ENCODE assay signal across 18 cellular contexts in the genomic region with DNA sequence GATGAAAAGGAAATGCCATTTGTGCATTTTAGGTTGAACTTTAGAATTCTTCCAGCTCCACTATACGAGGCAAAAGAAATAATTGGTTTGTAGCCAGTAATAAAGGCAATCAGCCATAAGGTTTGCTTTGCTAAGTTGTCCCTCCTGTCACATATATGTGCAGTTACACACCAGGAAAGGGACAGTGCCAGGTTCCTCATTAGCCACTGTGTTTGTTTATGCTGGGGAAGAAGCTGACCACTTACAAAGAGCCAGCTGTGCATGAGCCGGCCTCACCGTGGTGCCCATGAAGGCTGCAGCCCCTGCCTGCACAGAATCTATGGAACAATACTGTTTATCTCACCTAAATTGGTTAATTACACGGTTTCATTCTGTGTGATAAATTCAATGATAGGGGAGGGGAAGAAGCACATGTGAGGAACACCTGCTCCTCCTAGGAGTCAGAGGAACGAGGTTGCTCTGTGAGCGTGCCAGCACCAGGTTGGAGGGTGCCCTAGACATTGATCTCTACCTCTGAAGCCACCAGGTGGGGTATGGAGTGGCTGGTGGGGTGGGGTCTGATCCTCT.
DNase-seq lines count a peak whose midpoint lies in the region; ATAC-seq and TF ChIP-seq lines count a peak whose summit lies in the region.
"Had no signal": no experiment of that assay in that cellular context is flagged by ENCODE, and none has a peak within 500 bp of the region (broad histone marks: within the 10 kb centered on the region; RNA-seq: fewer than 3 reads in every experiment).

No MANE protein-coding gene starts in this region.

- no peak for TF ChIP-seq CTCF in RWPE1 (conservative IDR thresholded peaks at IDR 0.05; ENCODE audit: low read depth)
- no peak for TF ChIP-seq CTCF in foreskin fibroblast (IDR thresholded peaks at IDR 0.05; ENCODE audit: low read depth, low read length)

- 0 out of 2 replicates have a peak, but pooled peaks cover under 1% of the 10 kb centered on the region for H3K9me3 ChIP-seq in SK-N-MC (ENCODE audit: low read depth, low read length)

- H3K4me1 Mint-ChIP-seq in stimulated activated naive B cell treated with anti-CD40 and anti-IgM and Interleukin-4, amounts not matched to agents 10 μg/mL and 1 μg/mL and 100 μg/mL, for 72 hours: no peaks in the 10 kb centered on the region
- H3K4me1 Mint-ChIP-seq: CD8-positive, alpha-beta memory T cell; T-helper 17 cell had no signal

- DNase-seq in COR-L47 (lab: John Stamatoyannopoulos, UW) (peak; percentile 92), NCI-H1694 (lab: John Stamatoyannopoulos, UW) (peak; percentile 54), NCI-H446 treated with DMSO at 0.1 percent for 48 hours (lab: John Stamatoyannopoulos, UW) (peak; percentile 26), SK-N-MC (ENCODE audit: low read depth, low spot score) (no peak), RWPE1 (ENCODE audit: low spot score) (no peak), foreskin fibroblast (no peak)
- DNase-seq in stimulated activated naive B cell treated with anti-CD40 and anti-IgM and Interleukin-4, amounts not matched to agents 10 μg/mL and 1 μg/mL and 100 μg/mL, for 72 hours: no peak
- DNase-seq: CD8-positive, alpha-beta memory T cell; GF-D8; NCI-H1048; NCI-H2107; NCI-H510A; NK-92 treated with Interleukin-12 subunit alpha and Interleukin-12 subunit beta, amount 100 ng/mL, for 24 hours; SIG-M5; T-helper 17 cell had no signal

- peaks cover 1 to 2% of the 10 kb centered on the region in 2 donors for H3K9me3 Mint-ChIP-seq in stimulated activated naive B cell treated with anti-CD40 and anti-IgM and Interleukin-4, amounts not matched to agents 10 μg/mL and 1 μg/mL and 100 μg/mL, for 72 hours

- H3K4me3 ChIP-seq in SK-N-MC (no peak overlapping the region), foreskin fibroblast (ENCODE audit: low read depth in 1 of 2, low read length in 2 of 2) (no peak overlapping the region)
- H3K4me3 ChIP-seq: A549; BLaER1 treated with 17β-estradiol and CSF1 and Interleukin-3, amounts not matched to agents 10 nM and 100 nM had no signal

- H3K27me3 Mint-ChIP-seq in stimulated activated naive B cell treated with anti-CD40 and anti-IgM and Interleukin-4, amounts not matched to agents 10 μg/mL and 1 μg/mL and 100 μg/mL, for 72 hours: peaks cover 0 to 5% of the 10 kb centered on the region in 2 donors

- H3K36me3 Mint-ChIP-seq in stimulated activated naive B cell treated with anti-CD40 and anti-IgM and Interleukin-4, amounts not matched to agents 10 μg/mL and 1 μg/mL and 100 μg/mL, for 72 hours: no peaks in the 10 kb centered on the region
- H3K36me3 Mint-ChIP-seq: CD8-positive, alpha-beta memory T cell had no signal

- CTCF ChIA-PET in RWPE1 (lab: Yijun Ruan, JAX): no interaction called here

- no peak for ATAC-seq in GM19467 (IDR thresholded peaks at IDR 0.05; ENCODE audit: unreplicated experiment)
- ATAC-seq in stimulated activated naive B cell treated with anti-CD40 and anti-IgM and Interleukin-4, amounts not matched to agents 10 μg/mL and 1 μg/mL and 100 μg/mL, for 72 hours (replicated peaks): no peak
- ATAC-seq: A549, T-helper 17 cell had no signal

- POLR2A ChIA-PET in RWPE1 (lab: Yijun Ruan, JAX; ENCODE audit: low non-redundant PET): no interaction called here

- no peak overlapping the region for H3K27ac Mint-ChIP-seq in stimulated activated naive B cell treated with anti-CD40 and anti-IgM and Interleukin-4, amounts not matched to agents 10 μg/mL and 1 μg/mL and 100 μg/mL, for 72 hours
- H3K27ac Mint-ChIP-seq: CD8-positive, alpha-beta memory T cell; T-helper 17 cell had no signal

- peak overlapping the region; percentile 34; the same call in 1 of the 2 replicates for H3K27ac ChIP-seq in SK-N-MC
- no peak overlapping the region for H3K27ac ChIP-seq in RWPE1
- H3K27ac ChIP-seq: A549; BLaER1 treated with 17β-estradiol and CSF1 and Interleukin-3, amounts not matched to agents 10 nM and 100 nM had no signal

- H3K36me3 ChIP-seq in SK-N-MC (ENCODE audit: insufficient read depth, low read length): no peaks in the 10 kb centered on the region
- H3K36me3 ChIP-seq: BLaER1 treated with 17β-estradiol and CSF1 and Interleukin-3, amounts not matched to agents 10 nM and 100 nM had no signal

- H3K4me3 Mint-ChIP-seq in stimulated activated naive B cell treated with anti-CD40 and anti-IgM and Interleukin-4, amounts not matched to agents 10 μg/mL and 1 μg/mL and 100 μg/mL, for 72 hours: no peak overlapping the region
- H3K4me3 Mint-ChIP-seq: CD8-positive, alpha-beta memory T cell; T-helper 17 cell had no signal

- no peak overlapping the region for H3K9ac ChIP-seq in SK-N-MC (ENCODE audit: insufficient read length)
- H3K9ac ChIP-seq: BLaER1 treated with 17β-estradiol and CSF1 and Interleukin-3, amounts not matched to agents 10 nM and 100 nM had no signal

Comparison
In these comparisons a context has a peak if more than half of its experiments do, and no peak if none do; other contexts are left out.
1. DNase-seq: peak in COR-L47 (single experiment), NCI-H1694 (single experiment) and NCI-H446 treated with DMSO at 0.1 percent for 48 hours (single experiment); none in SK-N-MC (single experiment), stimulated activated naive B cell treated with anti-CD40 and anti-IgM and Interleukin-4, amounts not matched to agents 10 μg/mL and 1 μg/mL and 100 μg/mL, for 72 hours (single experiment), RWPE1 (single experiment) and foreskin fibroblast (0 of 2).